17 cellular contexts compared by ENCODE assay signal in genomic region chr12:124438415-124439056, GRCh38.
DNase-seq lines count a peak whose midpoint lies in the region; ATAC-seq and TF ChIP-seq lines count a peak whose summit lies in the region.
"Had no signal": no experiment of that assay in that cellular context is flagged by ENCODE, and none has a peak within 500 bp of the region (broad histone marks: within the 10 kb centered on the region; RNA-seq: fewer than 3 reads in every experiment).

No MANE protein-coding gene starts in this region.

- H3K27me3 ChIP-seq in CD4-positive, alpha-beta memory T cell (ENCODE audit: insufficient read depth, low read length), result no peaks in the 10 kb centered on the region
- H3K27me3 ChIP-seq in Panc1 (ENCODE audit: control insufficient read depth, insufficient read depth, low read length) (no peaks in the 10 kb centered on the region), gastroesophageal sphincter (no peaks in the 10 kb centered on the region)

- 68 to 69% methylated on average over 2 to 5 of the region's 8 CpGs for WGBS in gastroesophageal sphincter (ENCODE audit: low coverage in 1 of 2), 2 donors

- POLR2A ChIA-PET in CD4-positive, alpha-beta memory T cell (lab: Charles Lee; ENCODE audit: partially characterized antibody), result no interaction called here
- POLR2A ChIA-PET in Panc1 (lab: Charles Lee), result no interaction called here

- ATAC-seq in Panc1 (peak; percentile 55), gastroesophageal sphincter (no peak), GM19395 (IDR thresholded peaks at IDR 0.05; ENCODE audit: unreplicated experiment) (no peak)
- peak; percentile 18 to 31 for ATAC-seq in stimulated activated naive B cell treated with anti-CD40 and anti-IgM and Interleukin-4, amounts not matched to agents 10 μg/mL and 1 μg/mL and 100 μg/mL, for 72 hours (replicated peaks)

- no peak for DNase-seq in CD4-positive, alpha-beta memory T cell
- DNase-seq in Panc1 (ENCODE audit: low read depth, low spot score) (no peak), NCI-H510A treated with DMSO at 0.1 percent for 48 hours (lab: John Stamatoyannopoulos, UW) (no peak), NCI-H1092 (lab: John Stamatoyannopoulos, UW) (no peak), 8988T (no peak)
- no peak for DNase-seq in stimulated activated naive B cell treated with anti-CD40 and anti-IgM and Interleukin-4, amounts not matched to agents 10 μg/mL and 1 μg/mL and 100 μg/mL, for 72 hours
- DNase-seq: activated CD4-positive, alpha-beta T cell treated with anti-CD3 and anti-CD28 coated beads, Interleukin-2, amount 10 ng/mL, durations not matched to agents 7 days and 5 days; effector CD4-positive, alpha-beta T cell; foreskin fibroblast; MM.1S; occipital lobe; T-helper 9 cell; trophoblast cell had no signal

- H3K27ac ChIP-seq in CD4-positive, alpha-beta memory T cell (ENCODE audit: low read depth, low read length), result peak overlapping the region; percentile 23
- H3K27ac ChIP-seq in Panc1 (ENCODE audit: low read length) (no peak overlapping the region), gastroesophageal sphincter (peak overlapping the region in 3 of 4 donors; percentile 51 to 71 (median 54))

- H3K4me3 Mint-ChIP-seq in CD4-positive, alpha-beta memory T cell, result no peak overlapping the region
- H3K4me3 Mint-ChIP-seq in stimulated activated naive B cell treated with anti-CD40 and anti-IgM and Interleukin-4, amounts not matched to agents 10 μg/mL and 1 μg/mL and 100 μg/mL, for 72 hours, result no peak overlapping the region
- H3K4me3 Mint-ChIP-seq: activated CD4-positive, alpha-beta T cell treated with anti-CD3 and anti-CD28 coated beads, Interleukin-2, amount 10 ng/mL, durations not matched to agents 7 days and 5 days; memory B cell had no signal

- H3K4me3 ChIP-seq in CD4-positive, alpha-beta memory T cell (ENCODE audit: low read length in 2 of 2), result no peak overlapping the region
- H3K4me3 ChIP-seq in Panc1 (ENCODE audit: low read depth in 2 of 2, low read length in 2 of 2) (no peak overlapping the region), gastroesophageal sphincter (no peak overlapping the region)

- intact Hi-C loops in CD4-positive, alpha-beta memory T cell (cut with micrococcal nuclease), result no loop called here
- intact Hi-C loops in Panc1 (cut with micrococcal nuclease; ENCODE audit: unreplicated experiment), result no loop called here

- H3K4me1 Mint-ChIP-seq in CD4-positive, alpha-beta memory T cell, result peaks cover 7 to 26% (median 12%) of the 10 kb centered on the region in 4 donors
- peaks cover 0 to 12% of the 10 kb centered on the region in 2 donors for H3K4me1 Mint-ChIP-seq in stimulated activated naive B cell treated with anti-CD40 and anti-IgM and Interleukin-4, amounts not matched to agents 10 μg/mL and 1 μg/mL and 100 μg/mL, for 72 hours

- in situ Hi-C loops in Panc1 (cut with HindIII; ENCODE audit: low pct_unique_long_range_greater_than_20kb, low sequenced_read_pairs), result no loop called here

- no peak for TF ChIP-seq CTCF in Panc1 (IDR thresholded peaks at IDR 0.05)
- TF ChIP-seq CTCF in gastroesophageal sphincter (IDR thresholded peaks at IDR 0.05), result no peak

- no peaks in the 10 kb centered on the region for H3K27me3 Mint-ChIP-seq in CD4-positive, alpha-beta memory T cell
- H3K27me3 Mint-ChIP-seq in stimulated activated naive B cell treated with anti-CD40 and anti-IgM and Interleukin-4, amounts not matched to agents 10 μg/mL and 1 μg/mL and 100 μg/mL, for 72 hours, result no peaks in the 10 kb centered on the region
- H3K27me3 Mint-ChIP-seq: activated CD4-positive, alpha-beta T cell treated with anti-CD3 and anti-CD28 coated beads, Interleukin-2, amount 10 ng/mL, durations not matched to agents 7 days and 5 days; memory B cell had no signal

- no TSS peak for BruUV-seq in Panc1 (replicated peaks; lab: Mats Ljungman, UMichigan)

- no peak for TF ChIP-seq POLR2A in gastroesophageal sphincter (IDR thresholded peaks at IDR 0.05)

- H3K9me3 ChIP-seq in CD4-positive, alpha-beta memory T cell (ENCODE audit: control insufficient read depth in 1 of 2, low read length in 2 of 2), result no peaks in the 10 kb centered on the region
- H3K9me3 ChIP-seq in Panc1 (ENCODE audit: control insufficient read depth, insufficient read depth, low read depth, low read length) (no peaks in the 10 kb centered on the region), gastroesophageal sphincter (no peaks in the 10 kb centered on the region)

- CTCF ChIA-PET in CD4-positive, alpha-beta memory T cell (lab: Charles Lee; ENCODE audit: partially characterized antibody), result no interaction called here
- CTCF ChIA-PET in Panc1 (lab: Charles Lee), result no interaction called here

- peaks cover 10 to 41% of the 10 kb centered on the region in 2 donors for H3K36me3 Mint-ChIP-seq in CD4-positive, alpha-beta memory T cell
- H3K36me3 Mint-ChIP-seq in stimulated activated naive B cell treated with anti-CD40 and anti-IgM and Interleukin-4, amounts not matched to agents 10 μg/mL and 1 μg/mL and 100 μg/mL, for 72 hours, result peaks cover 41 to 45% of the 10 kb centered on the region in 2 donors

- peaks cover 10% of the 10 kb centered on the region for H3K4me1 ChIP-seq in CD4-positive, alpha-beta memory T cell (ENCODE audit: insufficient read depth, low read length)
- no peaks in the 10 kb centered on the region for H3K4me1 ChIP-seq in Panc1 (ENCODE audit: control insufficient read depth, insufficient read depth, low read length)
- H3K4me1 ChIP-seq in gastroesophageal sphincter, result peaks cover 0 to 83% (median 6%) of the 10 kb centered on the region in 3 donors

- no peak for TF ChIP-seq EP300 in gastroesophageal sphincter (IDR thresholded peaks at IDR 0.05)

- H3K36me3 ChIP-seq in CD4-positive, alpha-beta memory T cell (ENCODE audit: insufficient read depth, low read length), result peaks cover 8% of the 10 kb centered on the region
- H3K36me3 ChIP-seq in Panc1 (ENCODE audit: control insufficient read depth, insufficient read depth, low read length), result no peaks in the 10 kb centered on the region
- H3K36me3 ChIP-seq in gastroesophageal sphincter, result peaks cover 0 to 76% of the 10 kb centered on the region in 2 donors

- no peak overlapping the region for H3K27ac Mint-ChIP-seq in CD4-positive, alpha-beta memory T cell
- H3K27ac Mint-ChIP-seq in stimulated activated naive B cell treated with anti-CD40 and anti-IgM and Interleukin-4, amounts not matched to agents 10 μg/mL and 1 μg/mL and 100 μg/mL, for 72 hours, result no peak overlapping the region
- H3K27ac Mint-ChIP-seq: activated CD4-positive, alpha-beta T cell treated with anti-CD3 and anti-CD28 coated beads, Interleukin-2, amount 10 ng/mL, durations not matched to agents 7 days and 5 days; activated T-helper 2 cell treated with anti-CD3 and anti-CD28 coated beads, Interferon-gamma antibody, Interleukin-2, Interleukin-4, amounts not matched to agents 10 μg/mL and 5 μg/mL and 100 μg/mL, durations not matched to agents 14 hours and 24 hours and 36 hours; memory B cell had no signal

- H3K9me3 Mint-ChIP-seq in CD4-positive, alpha-beta memory T cell, result no peaks in the 10 kb centered on the region
- no peaks in the 10 kb centered on the region for H3K9me3 Mint-ChIP-seq in stimulated activated naive B cell treated with anti-CD40 and anti-IgM and Interleukin-4, amounts not matched to agents 10 μg/mL and 1 μg/mL and 100 μg/mL, for 72 hours
- H3K9me3 Mint-ChIP-seq: activated CD4-positive, alpha-beta T cell treated with anti-CD3 and anti-CD28 coated beads, Interleukin-2, amount 10 ng/mL, durations not matched to agents 7 days and 5 days; activated T-helper 2 cell treated with anti-CD3 and anti-CD28 coated beads, Interferon-gamma antibody, Interleukin-2, Interleukin-4, amounts not matched to agents 10 μg/mL and 5 μg/mL and 100 μg/mL, durations not matched to agents 14 hours and 24 hours and 36 hours; memory B cell had no signal

Comparison
In these comparisons a context has a peak if more than half of its experiments do, and no peak if none do; other contexts are left out.
1. ATAC-seq: peak in Panc1 (single experiment) and stimulated activated naive B cell treated with anti-CD40 and anti-IgM and Interleukin-4, amounts not matched to agents 10 μg/mL and 1 μg/mL and 100 μg/mL, for 72 hours (2 of 2); none in gastroesophageal sphincter (single experiment) and GM19395 (single experiment).